In the genomic region with DNA sequence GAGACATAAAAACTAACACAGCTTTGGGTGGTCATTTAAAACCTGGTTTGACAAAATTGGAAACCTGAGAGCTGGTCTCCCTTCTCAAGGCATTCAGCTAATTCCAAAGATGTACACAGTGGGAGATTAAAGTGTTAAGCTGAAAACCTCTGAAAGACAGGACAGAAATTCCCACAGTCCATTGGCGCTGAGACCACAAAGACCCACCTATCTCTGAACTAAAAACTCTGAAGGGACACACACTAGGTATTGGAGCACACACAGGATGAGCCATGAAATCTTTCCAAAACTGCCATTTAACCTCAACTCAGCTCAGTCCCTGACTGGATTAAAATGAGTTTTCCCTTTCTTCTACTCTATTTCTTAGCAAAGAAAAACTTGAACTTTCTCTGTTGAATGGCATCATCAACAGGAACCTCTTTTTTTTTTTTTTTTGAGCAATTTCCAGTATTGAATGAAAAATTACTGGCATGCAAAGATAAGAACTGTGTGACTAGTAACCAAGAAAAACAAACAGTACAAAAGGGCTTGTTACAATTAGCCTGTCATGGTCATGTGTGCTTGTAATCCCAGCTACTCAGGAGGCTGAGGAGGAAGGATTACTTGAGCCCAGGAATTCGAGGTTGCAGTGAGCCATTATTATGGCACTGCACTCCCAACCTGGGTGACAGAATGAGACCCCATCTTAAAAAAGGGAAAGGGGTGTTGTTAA, we compare ENCODE assay signal across 17 cellular contexts.
DNase-seq lines count a peak whose midpoint lies in the region; ATAC-seq and TF ChIP-seq lines count a peak whose summit lies in the region.
"Had no signal": no experiment of that assay in that cellular context is flagged by ENCODE, and none has a peak within 500 bp of the region (broad histone marks: within the 10 kb centered on the region; RNA-seq: fewer than 3 reads in every experiment).

No MANE protein-coding gene starts in this region.

- TF ChIP-seq CTCF in left ventricle myocardium inferior (IDR thresholded peaks at IDR 0.05; ENCODE audit: borderline replicate concordance) (no peak), cardiac fibroblast (IDR thresholded peaks at IDR 0.05; ENCODE audit: low read depth, low read length) (no peak), hepatocyte (IDR thresholded peaks at IDR 0.05; ENCODE audit: poor library complexity) (no peak), lower leg skin (IDR thresholded peaks at IDR 0.05) (no peak)

- H3K27me3 ChIP-seq in right cardiac atrium (ENCODE audit: control insufficient read depth, insufficient read depth) (no peaks in the 10 kb centered on the region), left ventricle myocardium inferior (ENCODE audit: low read depth) (no peaks in the 10 kb centered on the region), hepatocyte (no peaks in the 10 kb centered on the region)

- no peaks in the 10 kb centered on the region for H3K79me2 ChIP-seq in hepatocyte

- H3K4me1 ChIP-seq in right cardiac atrium (ENCODE audit: control insufficient read depth, insufficient read depth, low read length) = peaks cover 4% of the 10 kb centered on the region
- H3K4me1 ChIP-seq in left ventricle myocardium inferior = no peaks in the 10 kb centered on the region
- H3K4me1 ChIP-seq in hepatocyte (ENCODE audit: insufficient read depth) = no peaks in the 10 kb centered on the region

- H3K27ac ChIP-seq in right cardiac atrium (ENCODE audit: low read length) = no peak overlapping the region
- H3K27ac ChIP-seq in left ventricle myocardium inferior (replicated peaks) = no peak overlapping the region
- peak overlapping the region; percentile 47 for H3K27ac ChIP-seq in hepatocyte
- H3K27ac ChIP-seq: epithelial cell of prostate had no signal

- H3K36me3 ChIP-seq in left ventricle myocardium inferior = no peaks in the 10 kb centered on the region
- no peaks in the 10 kb centered on the region for H3K36me3 ChIP-seq in hepatocyte (replicated peaks; ENCODE audit: insufficient read depth, low read depth)

- no peaks in the 10 kb centered on the region for H3K9me2 ChIP-seq in hepatocyte (replicated peaks; ENCODE audit: insufficient read depth)

- H3K9me3 ChIP-seq in right cardiac atrium (ENCODE audit: control insufficient read depth, low read length) (no peaks in the 10 kb centered on the region), left ventricle myocardium inferior (replicated peaks) (peaks cover 8% of the 10 kb centered on the region), hepatocyte (ENCODE audit: low read depth) (no peaks in the 10 kb centered on the region)

- ATAC-seq in right cardiac atrium = peak; percentile 45 to 68

- DNase-seq in right cardiac atrium = no peak
- DNase-seq in left ventricle myocardium inferior = no peak
- peak; percentile 75 to 92 for DNase-seq in cardiac fibroblast (ENCODE audit: low read depth in 2 of 2)
- DNase-seq in hepatocyte (ENCODE audit: low spot score) = no peak
- no peak for DNase-seq in NCI-H69 (lab: John Stamatoyannopoulos, UW)
- no peak for DNase-seq in activated CD4-positive, alpha-beta T cell treated with anti-CD3 and anti-CD28 coated beads for 48 hours
- DNase-seq in activated T-cell treated with anti-CD3 and anti-CD28 coated beads for 4 hours = no peak
- no peak for DNase-seq in lower leg skin (ENCODE audit: low spot score in 2 of 2)
- DNase-seq: activated gamma-delta T cell treated with Interleukin-2 at 50 U/mL for 16 hours; caudate nucleus; CD4-positive, alpha-beta memory T cell; GDM1; mesendoderm; NCI-H1417 treated with DMSO at 0.1 percent for 48 hours; NCI-H510A treated with DMSO at 0.1 percent for 48 hours; stimulated activated CD4-positive, alpha-beta T cell treated with anti-CD3 and anti-CD28 coated beads, Interleukin-4, amount 100 ng/mL, for 4 hours had no signal

- intact Hi-C loops in right cardiac atrium (cut with DNase I) (no loop called here), left ventricle myocardium inferior (cut with micrococcal nuclease) (no loop called here), lower leg skin (cut with DNase I; ENCODE audit: low total_unique reads) (no loop called here)

- no peak overlapping the region for H3K4me2 ChIP-seq in hepatocyte

- H2AFZ ChIP-seq in hepatocyte = no peak overlapping the region

- no peak for TF ChIP-seq POLR2A in lower leg skin (IDR thresholded peaks at IDR 0.05)

- H3K4me3 ChIP-seq in right cardiac atrium (ENCODE audit: low read length) (no peak overlapping the region), left ventricle myocardium inferior (no peak overlapping the region), cardiac fibroblast (replicated peaks in 1 of 2; ENCODE audit: low read depth in 2 of 2, low read length in 2 of 2) (no peak overlapping the region), hepatocyte (no peak overlapping the region), lower leg skin (ENCODE audit: low read depth, poor library complexity, severe bottlenecking) (no peak overlapping the region)

- WGBS in right cardiac atrium = 42% methylated on average over 2 of the region's 2 CpGs
- 55% methylated on average over 2 of the region's 2 CpGs for WGBS in hepatocyte (ENCODE audit: low lambda C conversion rate, missing lambda C conversion rate)
- 47 to 52% methylated on average over 2 of the region's 2 CpGs for WGBS in lower leg skin, 2 donors

- no peaks in the 10 kb centered on the region for H4K20me1 ChIP-seq in hepatocyte (ENCODE audit: insufficient read depth, poor library complexity, severe bottlenecking)

Comparison
In these comparisons a context has a peak if more than half of its experiments do, and no peak if none do; other contexts are left out.
1. DNase-seq: peak in cardiac fibroblast (2 of 2); none in right cardiac atrium (0 of 3), left ventricle myocardium inferior (single experiment), hepatocyte (single experiment), NCI-H69 (single experiment), activated CD4-positive, alpha-beta T cell treated with anti-CD3 and anti-CD28 coated beads for 48 hours (single experiment), activated T-cell treated with anti-CD3 and anti-CD28 coated beads for 4 hours (single experiment) and lower leg skin (0 of 2).